ENCODE assay signal across 1 cellular context in the genomic region with DNA sequence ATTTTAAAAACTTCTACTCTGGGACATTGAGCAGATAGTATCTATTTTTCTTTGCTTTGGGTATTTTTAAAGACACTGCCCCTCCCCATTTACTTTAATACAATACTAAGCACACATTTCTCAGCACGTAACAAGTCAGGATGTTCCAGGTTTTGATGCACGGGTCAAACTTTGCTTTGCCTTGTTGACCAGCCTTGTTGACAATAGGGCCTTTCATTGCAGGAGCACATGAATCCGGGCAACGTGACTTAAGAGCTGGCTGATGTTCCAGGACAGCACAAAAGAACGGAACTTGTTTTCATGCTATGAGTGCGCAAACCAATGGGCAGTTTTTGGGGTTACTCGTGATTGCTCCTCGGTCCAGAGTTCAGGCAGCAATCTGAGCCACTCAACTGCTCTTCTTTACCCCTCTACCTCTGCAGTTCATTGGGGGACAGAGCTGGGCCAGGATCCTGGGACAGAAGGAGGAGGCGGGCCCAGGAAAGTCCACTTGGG.
TF ChIP-seq lines count a peak whose summit lies in the region.

No MANE protein-coding gene starts in this region.

TF ChIP-seq in HepG2, 621 proteins besides CTCF, POLR2A, EP300 and RAD21 (continued from another document and continues in another):
- TF ChIP-seq ZNF652 (CRISPR knock-in tag; IDR thresholded peaks at IDR 0.05; ENCODE audit: borderline replicate concordance, low read depth) (peak; percentile 76; the same call in 1 of the 2 replicates), ZNF646 (CRISPR knock-in tag; IDR thresholded peaks at IDR 0.05) (no peak), ZNF777 (CRISPR knock-in tag; IDR thresholded peaks at IDR 0.05) (no peak; the same call in 1 of the 2 replicates), CREB3 (CRISPR knock-in tag; IDR thresholded peaks at IDR 0.05) (0 out of 2 replicates have a peak, but pooled peaks have one; percentile 74), ZFP62 (CRISPR knock-in tag; IDR thresholded peaks at IDR 0.05) (no peak), GRHL1 (CRISPR knock-in tag; conservative IDR thresholded peaks at IDR 0.05) (no peak), YEATS2 (CRISPR knock-in tag; IDR thresholded peaks at IDR 0.05; ENCODE audit: borderline replicate concordance) (no peak), SETDB1 (CRISPR knock-in tag; IDR thresholded peaks at IDR 0.05; ENCODE audit: borderline replicate concordance) (no peak), HCFC1 (IDR thresholded peaks at IDR 0.05; ENCODE audit: low read depth, low read length) (0 out of 2 replicates have a peak, but pooled peaks have one; percentile 9), ZFP91 (CRISPR knock-in tag; IDR thresholded peaks at IDR 0.05; ENCODE audit: borderline replicate concordance) (peak; percentile 81), THAP11 (CRISPR knock-in tag; IDR thresholded peaks at IDR 0.05) (peak; percentile 66; the same call in 1 of the 2 replicates), SMC3 (IDR thresholded peaks at IDR 0.05; ENCODE audit: low read length) (0 out of 2 replicates have a peak, but pooled peaks have one; percentile 8), TOPORS (CRISPR knock-in tag; IDR thresholded peaks at IDR 0.05) (peak; percentile 80; the same call in 1 of the 2 replicates), PAXIP1 (CRISPR knock-in tag; conservative IDR thresholded peaks at IDR 0.05) (peak; percentile 99), ZBTB38 (CRISPR knock-in tag; IDR thresholded peaks at IDR 0.05) (peak; percentile 94), ZMAT5 (CRISPR knock-in tag; IDR thresholded peaks at IDR 0.05; ENCODE audit: borderline replicate concordance, low read depth) (no peak), SMAD3 (CRISPR knock-in tag; IDR thresholded peaks at IDR 0.05) (peak; percentile 63; the same call in 1 of the 2 replicates), SIX1 (CRISPR knock-in tag; IDR thresholded peaks at IDR 0.05; ENCODE audit: borderline replicate concordance) (peak; percentile 91), ZNF709 (CRISPR knock-in tag; IDR thresholded peaks at IDR 0.05) (peak; percentile 40; the same call in 1 of the 2 replicates), ZBTB7B (CRISPR knock-in tag; IDR thresholded peaks at IDR 0.05) (peak; percentile 66; the same call in 1 of the 2 replicates)
- TF ChIP-seq, protein P1, sequence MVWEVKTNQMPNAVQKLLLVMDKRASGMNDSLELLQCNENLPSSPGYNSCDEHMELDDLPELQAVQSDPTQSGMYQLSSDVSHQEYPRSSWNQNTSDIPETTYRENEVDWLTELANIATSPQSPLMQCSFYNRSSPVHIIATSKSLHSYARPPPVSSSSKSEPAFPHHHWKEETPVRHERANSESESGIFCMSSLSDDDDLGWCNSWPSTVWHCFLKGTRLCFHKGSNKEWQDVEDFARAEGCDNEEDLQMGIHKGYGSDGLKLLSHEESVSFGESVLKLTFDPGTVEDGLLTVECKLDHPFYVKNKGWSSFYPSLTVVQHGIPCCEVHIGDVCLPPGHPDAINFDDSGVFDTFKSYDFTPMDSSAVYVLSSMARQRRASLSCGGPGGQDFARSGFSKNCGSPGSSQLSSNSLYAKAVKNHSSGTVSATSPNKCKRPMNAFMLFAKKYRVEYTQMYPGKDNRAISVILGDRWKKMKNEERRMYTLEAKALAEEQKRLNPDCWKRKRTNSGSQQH (CRISPR knock-in tag; IDR thresholded peaks at IDR 0.05; ENCODE audit: low read depth) = peak; percentile 68; the same call in 1 of the 2 replicates
- TF ChIP-seq, protein P2, sequence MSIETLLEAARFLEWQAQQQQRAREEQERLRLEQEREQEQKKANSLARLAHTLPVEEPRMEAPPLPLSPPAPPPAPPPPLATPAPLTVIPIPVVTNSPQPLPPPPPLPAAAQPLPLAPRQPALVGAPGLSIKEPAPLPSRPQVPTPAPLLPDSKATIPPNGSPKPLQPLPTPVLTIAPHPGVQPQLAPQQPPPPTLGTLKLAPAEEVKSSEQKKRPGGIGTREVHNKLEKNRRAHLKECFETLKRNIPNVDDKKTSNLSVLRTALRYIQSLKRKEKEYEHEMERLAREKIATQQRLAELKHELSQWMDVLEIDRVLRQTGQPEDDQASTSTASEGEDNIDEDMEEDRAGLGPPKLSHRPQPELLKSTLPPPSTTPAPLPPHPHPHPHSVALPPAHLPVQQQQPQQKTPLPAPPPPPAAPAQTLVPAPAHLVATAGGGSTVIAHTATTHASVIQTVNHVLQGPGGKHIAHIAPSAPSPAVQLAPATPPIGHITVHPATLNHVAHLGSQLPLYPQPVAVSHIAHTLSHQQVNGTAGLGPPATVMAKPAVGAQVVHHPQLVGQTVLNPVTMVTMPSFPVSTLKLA (IDR thresholded peaks at IDR 0.05) = peak; percentile 87
- TF ChIP-seq, protein P3, sequence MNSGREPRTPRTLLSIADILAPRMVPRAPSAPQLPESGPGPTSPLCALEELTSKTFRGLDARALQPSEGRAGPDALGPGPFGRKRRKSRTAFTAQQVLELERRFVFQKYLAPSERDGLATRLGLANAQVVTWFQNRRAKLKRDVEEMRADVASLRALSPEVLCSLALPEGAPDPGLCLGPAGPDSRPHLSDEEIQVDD (CRISPR knock-in tag; IDR thresholded peaks at IDR 0.05; ENCODE audit: borderline replicate concordance) = no peak; the same call in 1 of the 2 replicates
- TF ChIP-seq, protein P4, sequence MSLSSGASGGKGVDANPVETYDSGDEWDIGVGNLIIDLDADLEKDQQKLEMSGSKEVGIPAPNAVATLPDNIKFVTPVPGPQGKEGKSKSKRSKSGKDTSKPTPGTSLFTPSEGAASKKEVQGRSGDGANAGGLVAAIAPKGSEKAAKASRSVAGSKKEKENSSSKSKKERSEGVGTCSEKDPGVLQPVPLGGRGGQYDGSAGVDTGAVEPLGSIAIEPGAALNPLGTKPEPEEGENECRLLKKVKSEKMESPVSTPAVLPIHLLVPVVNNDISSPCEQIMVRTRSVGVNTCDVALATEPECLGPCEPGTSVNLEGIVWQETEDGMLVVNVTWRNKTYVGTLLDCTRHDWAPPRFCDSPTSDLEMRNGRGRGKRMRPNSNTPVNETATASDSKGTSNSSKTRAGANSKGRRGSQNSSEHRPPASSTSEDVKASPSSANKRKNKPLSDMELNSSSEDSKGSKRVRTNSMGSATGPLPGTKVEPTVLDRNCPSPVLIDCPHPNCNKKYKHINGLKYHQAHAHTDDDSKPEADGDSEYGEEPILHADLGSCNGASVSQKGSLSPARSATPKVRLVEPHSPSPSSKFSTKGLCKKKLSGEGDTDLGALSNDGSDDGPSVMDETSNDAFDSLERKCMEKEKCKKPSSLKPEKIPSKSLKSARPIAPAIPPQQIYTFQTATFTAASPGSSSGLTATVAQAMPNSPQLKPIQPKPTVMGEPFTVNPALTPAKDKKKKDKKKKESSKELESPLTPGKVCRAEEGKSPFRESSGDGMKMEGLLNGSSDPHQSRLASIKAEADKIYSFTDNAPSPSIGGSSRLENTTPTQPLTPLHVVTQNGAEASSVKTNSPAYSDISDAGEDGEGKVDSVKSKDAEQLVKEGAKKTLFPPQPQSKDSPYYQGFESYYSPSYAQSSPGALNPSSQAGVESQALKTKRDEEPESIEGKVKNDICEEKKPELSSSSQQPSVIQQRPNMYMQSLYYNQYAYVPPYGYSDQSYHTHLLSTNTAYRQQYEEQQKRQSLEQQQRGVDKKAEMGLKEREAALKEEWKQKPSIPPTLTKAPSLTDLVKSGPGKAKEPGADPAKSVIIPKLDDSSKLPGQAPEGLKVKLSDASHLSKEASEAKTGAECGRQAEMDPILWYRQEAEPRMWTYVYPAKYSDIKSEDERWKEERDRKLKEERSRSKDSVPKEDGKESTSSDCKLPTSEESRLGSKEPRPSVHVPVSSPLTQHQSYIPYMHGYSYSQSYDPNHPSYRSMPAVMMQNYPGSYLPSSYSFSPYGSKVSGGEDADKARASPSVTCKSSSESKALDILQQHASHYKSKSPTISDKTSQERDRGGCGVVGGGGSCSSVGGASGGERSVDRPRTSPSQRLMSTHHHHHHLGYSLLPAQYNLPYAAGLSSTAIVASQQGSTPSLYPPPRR (CRISPR knock-in tag; IDR thresholded peaks at IDR 0.05; ENCODE audit: borderline replicate concordance) = peak; percentile 97
